8 cellular contexts compared by ENCODE assay signal in genomic region chr10:101031128-101031795, GRCh38. TPM values are rescaled to one million over a fixed set of nuclear protein-coding genes. Genes with fewer than 3 reads are reported as not detected.
DNase-seq lines count a peak whose midpoint lies in the region; ATAC-seq and TF ChIP-seq lines count a peak whose summit lies in the region.

Gene PDZD7 (minus strand): TSS chr10:101031129. CDS start chr10:101030219, 910 bp downstream.
Gene SFXN3 (plus strand): TSS chr10:101031234. CDS start chr10:101034695, 3,461 bp downstream.

- H3K27me3 Mint-ChIP-seq in activated T-helper 2 cell treated with anti-CD3 and anti-CD28 coated beads, Interferon-gamma antibody, Interleukin-2, Interleukin-4, amounts not matched to agents 10 μg/mL and 5 μg/mL and 100 μg/mL, durations not matched to agents 14 hours and 24 hours and 36 hours (ENCODE audit: low read depth): peaks cover 21% of the 10 kb centered on the region
- peaks cover 0 to 7% of the 10 kb centered on the region in 2 donors for H3K27me3 Mint-ChIP-seq in natural killer cell (ENCODE audit: low read depth in 2 of 2)

- peak within 1 kb of the TSS; percentile 96 for H3K27ac ChIP-seq in fibroblast of lung (ENCODE audit: insufficient read depth, low read length)

- no peaks in the 10 kb centered on the region for H3K9me3 Mint-ChIP-seq in activated T-helper 2 cell treated with anti-CD3 and anti-CD28 coated beads, Interferon-gamma antibody, Interleukin-2, Interleukin-4, amounts not matched to agents 10 μg/mL and 5 μg/mL and 100 μg/mL, durations not matched to agents 14 hours and 24 hours and 36 hours
- no peaks in the 10 kb centered on the region for H3K9me3 Mint-ChIP-seq in natural killer cell

- H3K27ac Mint-ChIP-seq in activated T-helper 2 cell treated with anti-CD3 and anti-CD28 coated beads, Interferon-gamma antibody, Interleukin-2, Interleukin-4, amounts not matched to agents 10 μg/mL and 5 μg/mL and 100 μg/mL, durations not matched to agents 14 hours and 24 hours and 36 hours: peak within 1 kb of the TSS; percentile 94
- H3K27ac Mint-ChIP-seq in natural killer cell: peak within 1 kb of the TSS; percentile 83 to 89

- no peak for TF ChIP-seq CTCF in fibroblast of lung (conservative IDR thresholded peaks at IDR 0.05 in 1 of 2, IDR thresholded peaks at IDR 0.05 in 1 of 2; ENCODE audit: low read depth in 1 of 2, low read length in 2 of 2)
- TF ChIP-seq CTCF in natural killer cell (IDR thresholded peaks at IDR 0.05): no peak

- peak within 1 kb of the TSS; percentile 51 to 87 (median 78) for H3K4me3 ChIP-seq in fibroblast of lung (replicated peaks in 1 of 4; ENCODE audit: control extremely low read depth in 1 of 4, insufficient read depth in 1 of 4, low read depth in 3 of 4, low read length in 4 of 4)

- H3K4me3 Mint-ChIP-seq in activated T-helper 2 cell treated with anti-CD3 and anti-CD28 coated beads, Interferon-gamma antibody, Interleukin-2, Interleukin-4, amounts not matched to agents 10 μg/mL and 5 μg/mL and 100 μg/mL, durations not matched to agents 14 hours and 24 hours and 36 hours (ENCODE audit: low read depth): peak within 1 kb of the TSS; percentile 85
- H3K4me3 Mint-ChIP-seq in natural killer cell: peak within 1 kb of the TSS; percentile 88

- peaks cover 15% of the 10 kb centered on the region for H3K36me3 Mint-ChIP-seq in activated T-helper 2 cell treated with anti-CD3 and anti-CD28 coated beads, Interferon-gamma antibody, Interleukin-2, Interleukin-4, amounts not matched to agents 10 μg/mL and 5 μg/mL and 100 μg/mL, durations not matched to agents 14 hours and 24 hours and 36 hours (ENCODE audit: low read depth)
- no peaks in the 10 kb centered on the region for H3K36me3 Mint-ChIP-seq in natural killer cell

- ATAC-seq in GM21786 (IDR thresholded peaks at IDR 0.05; ENCODE audit: unreplicated experiment) (peak; percentile 86), natural killer cell (peak; percentile 76 to 91 (median 85))

- H3K4me1 ChIP-seq in fibroblast of lung (ENCODE audit: control insufficient read depth, extremely low read depth, insufficient read depth, low read length): peaks cover 10% of the 10 kb centered on the region

- peaks cover 23% of the 10 kb centered on the region for H3K79me2 ChIP-seq in fibroblast of lung (ENCODE audit: control insufficient read depth, insufficient read depth, low read length)

- H3K9ac ChIP-seq in fibroblast of lung (ENCODE audit: insufficient read depth, low read length): peak within 1 kb of the TSS; percentile 86

- H2AFZ ChIP-seq in fibroblast of lung (ENCODE audit: low read length): peak within 1 kb of the TSS; percentile 61

- DNase-seq in DMS153 treated with DMSO at 0.1 percent for 48 hours (lab: John Stamatoyannopoulos, UW; ENCODE audit: unreplicated experiment) (peak; percentile 90), KG1 (lab: John Stamatoyannopoulos, UW) (peak; percentile 56), RKO (ENCODE audit: low spot score) (peak; percentile 93), fibroblast of lung (ENCODE audit: low read depth in 2 of 2) (peak; percentile 94 to 96), natural killer cell (peak; percentile 98)
- DNase-seq in activated T-helper 2 cell treated with anti-CD3 and anti-CD28 coated beads, Interferon-gamma antibody, Interleukin-2, Interleukin-4, amounts not matched to agents 10 μg/mL and 5 μg/mL and 100 μg/mL, durations not matched to agents 14 hours and 24 hours and 36 hours (ENCODE audit: low spot score): peak; percentile 94
- DNase-seq in stimulated activated naive CD4-positive, alpha-beta T cell (lab: John Stamatoyannopoulos, UW): peak; percentile 92 to 95 (median 94)

- intact Hi-C loops in activated T-helper 2 cell treated with anti-CD3 and anti-CD28 coated beads, Interferon-gamma antibody, Interleukin-2, Interleukin-4, amounts not matched to agents 10 μg/mL and 5 μg/mL and 100 μg/mL, durations not matched to agents 14 hours and 24 hours and 36 hours (cut with micrococcal nuclease): loop anchor here (1.0 to 5.0 kb wide), 2 partner anchors 29 to 321 kb away; partner anchors contain the start of gene BTRC
- intact Hi-C loops in natural killer cell (cut with micrococcal nuclease): loop anchor here (5.0 kb wide), 3 partner anchors 34 to 321 kb away; partner anchors contain the start of genes BTRC and LZTS2

- H3K4me1 Mint-ChIP-seq in activated T-helper 2 cell treated with anti-CD3 and anti-CD28 coated beads, Interferon-gamma antibody, Interleukin-2, Interleukin-4, amounts not matched to agents 10 μg/mL and 5 μg/mL and 100 μg/mL, durations not matched to agents 14 hours and 24 hours and 36 hours (ENCODE audit: low read depth): peaks cover 15% of the 10 kb centered on the region
- H3K4me1 Mint-ChIP-seq in natural killer cell: peaks cover 27 to 28% of the 10 kb centered on the region in 2 donors

- H4K20me1 ChIP-seq in fibroblast of lung (ENCODE audit: control insufficient read depth, extremely low read depth, insufficient read depth, low read length): no peaks in the 10 kb centered on the region

- no peaks in the 10 kb centered on the region for H3K27me3 ChIP-seq in fibroblast of lung (ENCODE audit: control insufficient read depth, insufficient read depth, low read length)

- H3K9me3 ChIP-seq in fibroblast of lung (ENCODE audit: control insufficient read depth, insufficient read depth, low read depth, low read length): no peaks in the 10 kb centered on the region

- peaks cover 11% of the 10 kb centered on the region for H3K36me3 ChIP-seq in fibroblast of lung (ENCODE audit: control insufficient read depth, insufficient read depth, low read length)

- peak within 1 kb of the TSS; percentile 81 for H3K4me2 ChIP-seq in fibroblast of lung (ENCODE audit: extremely low read depth, insufficient read depth, low read length)

RNA-seq across cellular contexts. Expression of gene PDZD7, which starts in this region (rescaled TPM):
- 0.53 and 0.64 TPM in 2 replicates for total RNA-seq in activated T-helper 2 cell treated with anti-CD3 and anti-CD28 coated beads, Interferon-gamma antibody, Interleukin-2, Interleukin-4, amounts not matched to agents 10 μg/mL and 5 μg/mL and 100 μg/mL, durations not matched to agents 14 hours and 24 hours and 36 hours
- total RNA-seq in fibroblast of lung (1.3 TPM in 2 replicates), natural killer cell (1 to 10 TPM in 1 of 3 donors, under 1 TPM in 2; 0.35 to 1.2 (median 0.52) TPM)
- polyA plus RNA-seq in fibroblast of lung: 0.42 and 0.50 TPM in 2 replicates
- polyA plus RNA-seq in fibroblast of lung (2012): 1.0 and 1.4 TPM in 2 replicates
- 0.08 TPM in 1 of 2 replicates, not detected in the other for polyA minus RNA-seq in fibroblast of lung (ENCODE audit: low replicate concordance)

RNA-seq across cellular contexts. Expression of gene SFXN3, which starts in this region (rescaled TPM):
- 41.3 and 44.3 TPM in 2 replicates for total RNA-seq in activated T-helper 2 cell treated with anti-CD3 and anti-CD28 coated beads, Interferon-gamma antibody, Interleukin-2, Interleukin-4, amounts not matched to agents 10 μg/mL and 5 μg/mL and 100 μg/mL, durations not matched to agents 14 hours and 24 hours and 36 hours
- 39.3 and 55.0 TPM in 2 replicates for total RNA-seq in fibroblast of lung
- 79.3 and 90.9 TPM in 2 replicates for polyA plus RNA-seq in fibroblast of lung
- polyA plus RNA-seq in fibroblast of lung (2012): 48.7 and 51.3 TPM in 2 replicates
- 125 and 157 TPM in 2 replicates for polyA minus RNA-seq in fibroblast of lung (ENCODE audit: low replicate concordance)
- 10 to 100 TPM; 59.7 to 74.5 (median 68.9) TPM for total RNA-seq in natural killer cell

Comparison
In these comparisons a context has a peak if more than half of its experiments do, and no peak if none do; other contexts are left out.
1. Peak in every context shown above with its lines: DNase-seq, ATAC-seq, H3K4me3 ChIP-seq and H3K27ac ChIP-seq.